In the genomic region with DNA sequence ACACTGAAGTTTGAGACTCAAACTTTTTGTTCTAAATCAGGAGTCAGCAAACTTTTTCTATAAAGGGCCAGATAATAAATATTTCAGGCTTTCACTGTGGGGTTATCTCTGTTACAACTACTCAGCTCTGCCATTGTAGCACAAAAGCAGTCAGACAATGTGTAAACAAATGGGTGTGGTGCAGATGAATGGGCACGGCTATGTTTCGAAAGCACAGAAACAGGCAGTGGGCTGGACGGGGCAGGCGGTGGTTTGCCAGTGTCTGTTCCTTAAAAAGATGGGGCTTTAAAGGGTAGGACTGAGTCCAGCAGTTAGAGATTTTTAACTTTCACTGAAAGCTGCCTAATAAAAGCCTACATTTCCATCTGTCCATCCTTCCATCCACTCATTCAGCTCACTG, we compare ENCODE assay signal across 15 cellular contexts. TPM values are rescaled to one million over a fixed set of nuclear protein-coding genes. Genes with fewer than 3 reads are reported as not detected.
DNase-seq lines count a peak whose midpoint lies in the region; ATAC-seq, FAIRE-seq and TF ChIP-seq lines count a peak whose summit lies in the region.
"Had no signal": no experiment of that assay in that cellular context is flagged by ENCODE, and none has a peak within 500 bp of the region (broad histone marks: within the 10 kb centered on the region; RNA-seq: fewer than 3 reads in every experiment).

No MANE protein-coding gene starts in this region.

- DNase-seq in NCI-H345 (lab: John Stamatoyannopoulos, UW) (peak; percentile 54), NCI-H345 treated with DMSO at 0.1 percent for 48 hours (lab: John Stamatoyannopoulos, UW; ENCODE audit: unreplicated experiment) (no peak), Panc1 (ENCODE audit: low read depth, low spot score) (no peak), keratinocyte (ENCODE audit: low read depth, low spot score) (no peak), ureter (ENCODE audit: low spot score) (peak; percentile 52)
- no peak for DNase-seq in activated CD4-positive, alpha-beta T cell treated with anti-CD3 and anti-CD28 coated beads, Interleukin-2, amount 50 U/mL, for 4 hours
- DNase-seq in activated CD8-positive, alpha-beta memory T cell treated with anti-CD3 and anti-CD28 coated beads for 24 hours: no peak
- DNase-seq: activated CD4-positive, alpha-beta T cell treated with anti-CD3 and anti-CD28 coated beads, Interleukin-2, amount 10 ng/mL, durations not matched to agents 24 days and 14 days; activated gamma-delta T cell; central memory CD4-positive, alpha-beta T cell; DMS79 treated with DMSO at 0.1 percent for 48 hours; NCI-H526; stimulated activated CD4-positive, alpha-beta T cell treated with anti-CD3 and anti-CD28 coated beads, Interleukin-4, amount 100 ng/mL, for 24 hours; stimulated activated naive CD8-positive, alpha-beta T cell treated with anti-CD3 and anti-CD28 coated beads, Interleukin-15, amount 100 ng/mL, for 72 hours had no signal

- H3K27me3 ChIP-seq in Panc1 (ENCODE audit: control insufficient read depth, insufficient read depth, low read length): no peaks in the 10 kb centered on the region
- no peaks in the 10 kb centered on the region for H3K27me3 ChIP-seq in keratinocyte (ENCODE audit: control insufficient read depth, extremely low read depth, insufficient read depth, low read length)

- H3K79me2 ChIP-seq in keratinocyte (ENCODE audit: control insufficient read depth, insufficient read depth, low read length): peaks cover 62% of the 10 kb centered on the region

- H3K27ac ChIP-seq in Panc1 (ENCODE audit: low read length): no peak overlapping the region
- peak overlapping the region; percentile 15 for H3K27ac ChIP-seq in keratinocyte (ENCODE audit: control insufficient read depth, insufficient read depth, low read length)

- in situ Hi-C loops in Panc1 (cut with HindIII; ENCODE audit: low pct_unique_long_range_greater_than_20kb, low sequenced_read_pairs): no loop called here

- H3K4me3 ChIP-seq in Panc1 (ENCODE audit: low read depth in 2 of 2, low read length in 2 of 2) (no peak overlapping the region), keratinocyte (ENCODE audit: control insufficient read depth in 2 of 3, extremely low read depth in 1 of 3, insufficient read depth in 2 of 3, low read depth in 1 of 3, low read length in 3 of 3) (no peak overlapping the region)

- no peak overlapping the region for H2AFZ ChIP-seq in keratinocyte (ENCODE audit: control insufficient read depth, low read length)

- POLR2A ChIA-PET in Panc1 (lab: Charles Lee): no interaction called here

- no peaks in the 10 kb centered on the region for H3K36me3 ChIP-seq in Panc1 (ENCODE audit: control insufficient read depth, insufficient read depth, low read length)
- H3K36me3 ChIP-seq in keratinocyte (ENCODE audit: control insufficient read depth in 2 of 2, extremely low read depth in 1 of 2, insufficient read depth in 2 of 2, low read length in 2 of 2): peaks cover 0 to 24% of the 10 kb centered on the region in 2 experiments

- FAIRE-seq in keratinocyte (lab: Jason Lieb, UNC): no peak

- peak overlapping the region; percentile 22 for H3K4me2 ChIP-seq in keratinocyte (ENCODE audit: control insufficient read depth, extremely low read depth, insufficient read depth, low read depth, low read length)

- H3K4me1 ChIP-seq in Panc1 (ENCODE audit: control insufficient read depth, insufficient read depth, low read length) (peaks cover 10% of the 10 kb centered on the region; the same call in 1 of the 2 replicates), keratinocyte (ENCODE audit: control insufficient read depth, extremely low read depth, insufficient read depth, low read length) (peaks cover 52% of the 10 kb centered on the region)

- dilution Hi-C loops in keratinocyte (cut with MboI; ENCODE audit: extremely low pct_ligation_motif_present, low sequenced_read_pairs): no loop called here

- intact Hi-C loops in Panc1 (cut with micrococcal nuclease; ENCODE audit: unreplicated experiment): no loop called here

- H4K20me1 ChIP-seq in keratinocyte (ENCODE audit: control insufficient read depth, extremely low read depth, insufficient read depth, low read length): no peaks in the 10 kb centered on the region

- 0 out of 2 replicates have a peak, but pooled peaks have one; percentile 29 for ATAC-seq in Panc1
- no peak for ATAC-seq in HG03571 (IDR thresholded peaks at IDR 0.05; ENCODE audit: unreplicated experiment)
- ATAC-seq: stimulated activated naive CD8-positive, alpha-beta T cell treated with anti-CD3 and anti-CD28 coated beads, Interleukin-15, amount 100 ng/mL, for 72 hours had no signal

- no peak overlapping the region for H3K9ac ChIP-seq in keratinocyte (ENCODE audit: control insufficient read depth, extremely low read depth, insufficient read depth, low read length)

- CTCF ChIA-PET in Panc1 (lab: Charles Lee): no interaction called here

- H3K9me3 ChIP-seq in Panc1 (ENCODE audit: control insufficient read depth, insufficient read depth, low read depth, low read length): no peaks in the 10 kb centered on the region
- H3K9me3 ChIP-seq in keratinocyte (ENCODE audit: control insufficient read depth, low read depth, low read length): no peaks in the 10 kb centered on the region

- no TSS peak for BruUV-seq in Panc1 (replicated peaks; lab: Mats Ljungman, UMichigan)

- H3K9me1 ChIP-seq in keratinocyte (ENCODE audit: control insufficient read depth, extremely low read depth, insufficient read depth, low read length): no peaks in the 10 kb centered on the region

- no peak for TF ChIP-seq CTCF in Panc1 (IDR thresholded peaks at IDR 0.05)
- no peak for TF ChIP-seq CTCF in keratinocyte (optimal IDR thresholded peaks at IDR 0.05 in 1 of 3, IDR thresholded peaks at IDR 0.05 in 1 of 3, conservative IDR thresholded peaks at IDR 0.05 in 1 of 3; ENCODE audit: extremely low read depth in 1 of 3, insufficient read depth in 2 of 3, low read length in 3 of 3)

RNA-seq across cellular contexts. Expression of a gene that starts 48.9 kb away (rescaled TPM):
- total RNA-seq in Panc1 (2021; ENCODE audit: unreplicated experiment): 54.4 TPM
- 45.7 TPM for polyA plus RNA-seq in Panc1 (2012; ENCODE audit: insufficient read length)
- 77.2 to 101 TPM (median 79.0 TPM) in 3 replicates for polyA plus RNA-seq in keratinocyte
- polyA plus RNA-seq in keratinocyte (2011; ENCODE audit: low read depth): 192 TPM
- polyA plus RNA-seq in keratinocyte (2011; cell fraction: cytosol; rRNA removed): 100 and 122 TPM in 2 replicates
- 40.9 and 43.3 TPM in 2 replicates for polyA plus RNA-seq in keratinocyte (2011; cell fraction: nucleus; rRNA removed)
- 87.4 and 90.1 TPM in 2 replicates for polyA plus RNA-seq in keratinocyte (2012; ENCODE audit: low replicate concordance)
- 79.0 to 84.7 TPM (median 83.4 TPM) in 3 replicates for polyA minus RNA-seq in keratinocyte
- polyA minus RNA-seq in keratinocyte (2011; cell fraction: cytosol; rRNA and poly(A)+ RNA removed): 41.4 TPM
- 15.2 and 19.6 TPM in 2 replicates for polyA minus RNA-seq in keratinocyte (2011; cell fraction: nucleus; rRNA and poly(A)+ RNA removed)
- 41.5 TPM for total RNA-seq in ureter

Comparison
In these comparisons a context has a peak if more than half of its experiments do, and no peak if none do; other contexts are left out.
1. DNase-seq: peak in NCI-H345 (single experiment) and ureter (single experiment); none in NCI-H345 treated with DMSO at 0.1 percent for 48 hours (single experiment), Panc1 (single experiment), keratinocyte (single experiment), activated CD4-positive, alpha-beta T cell treated with anti-CD3 and anti-CD28 coated beads, Interleukin-2, amount 50 U/mL, for 4 hours (0 of 2) and activated CD8-positive, alpha-beta memory T cell treated with anti-CD3 and anti-CD28 coated beads for 24 hours (single experiment).